In the genomic region with DNA sequence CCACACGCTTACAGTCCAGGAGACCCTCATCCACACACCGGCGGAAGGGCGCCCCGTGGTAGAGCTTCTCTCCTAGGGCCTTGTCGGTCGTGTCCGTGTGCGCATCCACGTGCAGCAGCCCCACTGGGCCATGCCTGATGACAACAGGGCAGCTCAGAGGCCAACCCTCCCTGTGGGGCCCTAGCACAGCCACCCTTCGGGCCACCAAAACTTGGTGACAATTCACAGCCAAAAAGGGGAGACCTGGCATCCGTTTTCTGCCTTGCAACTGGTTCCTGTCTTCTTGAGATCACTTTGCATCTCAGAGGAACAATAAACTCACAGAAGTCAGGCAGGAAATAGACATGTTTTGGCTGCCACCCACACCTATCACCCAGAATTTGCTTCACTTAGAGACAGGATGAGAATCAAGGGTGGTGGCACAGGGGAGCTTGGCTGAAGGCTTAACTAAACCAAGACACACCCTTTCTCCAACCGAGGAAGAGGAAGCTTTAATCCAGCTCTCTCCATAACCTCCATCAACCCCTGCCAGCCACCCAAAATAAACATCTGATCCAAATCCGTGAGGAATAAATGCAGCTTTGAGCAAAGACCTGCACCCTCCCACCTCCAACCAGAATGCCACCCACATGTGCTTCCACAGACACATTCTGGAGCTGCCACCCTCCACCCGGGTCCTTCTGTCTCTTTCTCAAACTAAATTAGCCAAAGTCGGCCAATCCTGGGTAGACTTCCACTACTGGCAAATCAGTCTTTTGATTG, we compare ENCODE assay signal across 8 cellular contexts.
DNase-seq lines count a peak whose midpoint lies in the region; ATAC-seq and TF ChIP-seq lines count a peak whose summit lies in the region.
"Had no signal": no experiment of that assay in that cellular context is flagged by ENCODE, and none has a peak within 500 bp of the region (broad histone marks: within the 10 kb centered on the region; RNA-seq: fewer than 3 reads in every experiment).

No MANE protein-coding gene starts in this region.

- DNase-seq in activated CD4-positive, alpha-beta T cell treated with anti-CD3 and anti-CD28 coated beads for 1 hour, result peak; percentile 16
- no peak for DNase-seq in stimulated activated naive B cell treated with anti-CD40 and anti-IgM and Interleukin-4, amounts not matched to agents 10 μg/mL and 1 μg/mL and 100 μg/mL, for 72 hours
- DNase-seq in NCI-H526 treated with DMSO at 0.1 percent for 48 hours (lab: John Stamatoyannopoulos, UW), result no peak
- no peak for DNase-seq in erythroblast (lab: John Stamatoyannopoulos, UW)
- no peak for DNase-seq in NCI-H1417 treated with DMSO at 0.1 percent for 48 hours (lab: John Stamatoyannopoulos, UW)
- DNase-seq: NCI-H526 had no signal

- intact Hi-C loops in dendritic cell treated with granulocyte-macrophage colony-stimulating factor and Interleukin-4, amounts not matched to agents 40 ng/mL and 50 ng/mL, for 4 days (cut with micrococcal nuclease), result no loop called here

- no peak for TF ChIP-seq POLR2A in erythroblast (IDR thresholded peaks at IDR 0.05; ENCODE audit: low read length)

- ATAC-seq in GM21381 (IDR thresholded peaks at IDR 0.05; ENCODE audit: unreplicated experiment), result peak; percentile 28
- ATAC-seq in stimulated activated naive B cell treated with anti-CD40 and anti-IgM and Interleukin-4, amounts not matched to agents 10 μg/mL and 1 μg/mL and 100 μg/mL, for 72 hours (replicated peaks), result peak; percentile 69 to 76

- H3K27ac Mint-ChIP-seq in dendritic cell treated with granulocyte-macrophage colony-stimulating factor and Interleukin-4, amounts not matched to agents 40 ng/mL and 50 ng/mL, for 4 days, result peak overlapping the region; percentile 78
- H3K27ac Mint-ChIP-seq in stimulated activated naive B cell treated with anti-CD40 and anti-IgM and Interleukin-4, amounts not matched to agents 10 μg/mL and 1 μg/mL and 100 μg/mL, for 72 hours, result peak overlapping the region; percentile 91

- peaks cover 17% of the 10 kb centered on the region for H3K4me1 Mint-ChIP-seq in dendritic cell treated with granulocyte-macrophage colony-stimulating factor and Interleukin-4, amounts not matched to agents 40 ng/mL and 50 ng/mL, for 4 days (ENCODE audit: low read depth)
- peaks cover 19 to 32% of the 10 kb centered on the region in 2 donors for H3K4me1 Mint-ChIP-seq in stimulated activated naive B cell treated with anti-CD40 and anti-IgM and Interleukin-4, amounts not matched to agents 10 μg/mL and 1 μg/mL and 100 μg/mL, for 72 hours

- H3K27me3 Mint-ChIP-seq in dendritic cell treated with granulocyte-macrophage colony-stimulating factor and Interleukin-4, amounts not matched to agents 40 ng/mL and 50 ng/mL, for 4 days, result peaks cover 7% of the 10 kb centered on the region
- H3K27me3 Mint-ChIP-seq in stimulated activated naive B cell treated with anti-CD40 and anti-IgM and Interleukin-4, amounts not matched to agents 10 μg/mL and 1 μg/mL and 100 μg/mL, for 72 hours, result no peaks in the 10 kb centered on the region

- peaks cover 10% of the 10 kb centered on the region for H3K36me3 Mint-ChIP-seq in dendritic cell treated with granulocyte-macrophage colony-stimulating factor and Interleukin-4, amounts not matched to agents 40 ng/mL and 50 ng/mL, for 4 days (ENCODE audit: low read depth)
- H3K36me3 Mint-ChIP-seq in stimulated activated naive B cell treated with anti-CD40 and anti-IgM and Interleukin-4, amounts not matched to agents 10 μg/mL and 1 μg/mL and 100 μg/mL, for 72 hours, result peaks cover 10 to 17% of the 10 kb centered on the region in 2 donors

- H3K4me3 Mint-ChIP-seq in dendritic cell treated with granulocyte-macrophage colony-stimulating factor and Interleukin-4, amounts not matched to agents 40 ng/mL and 50 ng/mL, for 4 days, result no peak overlapping the region
- H3K4me3 Mint-ChIP-seq in stimulated activated naive B cell treated with anti-CD40 and anti-IgM and Interleukin-4, amounts not matched to agents 10 μg/mL and 1 μg/mL and 100 μg/mL, for 72 hours, result peak overlapping the region; percentile 29 to 30

- H3K9me3 Mint-ChIP-seq in dendritic cell treated with granulocyte-macrophage colony-stimulating factor and Interleukin-4, amounts not matched to agents 40 ng/mL and 50 ng/mL, for 4 days, result no peaks in the 10 kb centered on the region
- H3K9me3 Mint-ChIP-seq in stimulated activated naive B cell treated with anti-CD40 and anti-IgM and Interleukin-4, amounts not matched to agents 10 μg/mL and 1 μg/mL and 100 μg/mL, for 72 hours, result no peaks in the 10 kb centered on the region
